8 cellular contexts compared by ENCODE assay signal in the genomic region with DNA sequence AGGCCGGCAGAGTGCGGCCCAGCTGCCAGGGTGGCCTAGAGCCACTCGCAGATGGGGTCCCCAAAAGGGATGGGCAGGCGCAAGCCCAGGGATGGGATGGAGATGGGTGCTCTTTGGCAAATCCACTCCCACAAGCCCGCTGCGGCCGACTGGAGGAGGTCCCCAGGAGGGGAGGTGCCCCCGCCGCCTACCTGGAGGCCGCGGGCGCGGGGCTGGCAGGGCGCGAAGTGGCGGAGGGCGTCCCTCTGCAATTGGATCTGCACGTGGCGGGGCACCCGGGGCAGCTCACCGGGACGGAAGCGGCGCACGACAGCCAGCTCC.
DNase-seq lines count a peak whose midpoint lies in the region; ATAC-seq lines count a peak whose summit lies in the region.

No MANE protein-coding gene starts in this region.

- H3K9ac ChIP-seq in iPS-18a (ENCODE audit: low read length): peak overlapping the region; percentile 57
- peak overlapping the region; percentile 78 to 88 for H3K9ac ChIP-seq in stomach smooth muscle (ENCODE audit: low read length in 2 of 2)

- H3K36me3 Mint-ChIP-seq in activated T-cell treated with anti-CD3 and anti-CD28 coated beads, Interleukin-2, amount 50 U/mL, for 24 hours (ENCODE audit: low read depth): peaks cover 41% of the 10 kb centered on the region
- H3K36me3 Mint-ChIP-seq in activated naive CD4-positive, alpha-beta T cell treated with anti-CD3 and anti-CD28 coated beads, Interleukin-2, amount 10 ng/mL, durations not matched to agents 7 days and 5 days: peaks cover 21% of the 10 kb centered on the region

- H3K27me3 Mint-ChIP-seq in activated T-cell treated with anti-CD3 and anti-CD28 coated beads, Interleukin-2, amount 50 U/mL, for 24 hours: peaks cover 14% of the 10 kb centered on the region
- peaks cover 31% of the 10 kb centered on the region for H3K27me3 Mint-ChIP-seq in activated naive CD4-positive, alpha-beta T cell treated with anti-CD3 and anti-CD28 coated beads, Interleukin-2, amount 10 ng/mL, durations not matched to agents 7 days and 5 days

- CTCF ChIA-PET in activated naive CD4-positive, alpha-beta T cell treated with anti-CD3 and anti-CD28 coated beads, Interleukin-2, amount 10 ng/mL, durations not matched to agents 7 days and 5 days (lab: Charles Lee): interaction anchor here (0.9 to 3.5 kb wide), 5 partner anchors 9 to 234 kb away, joined by 3 to 32 read pairs (median 5); a partner anchor contains a TSS

- H3K36me3 ChIP-seq in iPS-18a (ENCODE audit: control insufficient read depth, low read depth, low read length) (no peaks in the 10 kb centered on the region), stomach smooth muscle (ENCODE audit: control insufficient read depth in 2 of 2, insufficient read depth in 2 of 2, low read length in 2 of 2) (peaks cover 9% of the 10 kb centered on the region in 2 donors)

- peak overlapping the region; percentile 97 for H3K4me3 Mint-ChIP-seq in activated T-cell treated with anti-CD3 and anti-CD28 coated beads, Interleukin-2, amount 50 U/mL, for 24 hours
- peak overlapping the region; percentile 97 for H3K4me3 Mint-ChIP-seq in activated naive CD4-positive, alpha-beta T cell treated with anti-CD3 and anti-CD28 coated beads, Interleukin-2, amount 10 ng/mL, durations not matched to agents 7 days and 5 days

- H3K27ac ChIP-seq in iPS-18a (ENCODE audit: low read length): no peak overlapping the region
- H3K27ac ChIP-seq in stomach smooth muscle (ENCODE audit: low read length): peak overlapping the region; percentile 97

- H3K27ac Mint-ChIP-seq in activated T-cell treated with anti-CD3 and anti-CD28 coated beads, Interleukin-2, amount 50 U/mL, for 24 hours: peak overlapping the region; percentile 97
- H3K27ac Mint-ChIP-seq in activated naive CD4-positive, alpha-beta T cell treated with anti-CD3 and anti-CD28 coated beads, Interleukin-2, amount 10 ng/mL, durations not matched to agents 7 days and 5 days: peak overlapping the region; percentile 100

- H3K9me3 ChIP-seq in iPS-18a (ENCODE audit: control insufficient read depth, low read depth, low read length) (no peaks in the 10 kb centered on the region), stomach smooth muscle (ENCODE audit: control insufficient read depth in 2 of 2, low read length in 2 of 2) (no peaks in the 10 kb centered on the region)

- H3K27me3 ChIP-seq in iPS-18a (ENCODE audit: control insufficient read depth, insufficient read depth, low read length): peaks cover 54% of the 10 kb centered on the region
- H3K27me3 ChIP-seq in stomach smooth muscle (ENCODE audit: control insufficient read depth in 1 of 2, insufficient read depth in 2 of 2, low read length in 2 of 2): no peaks in the 10 kb centered on the region

- H3K4me1 ChIP-seq in iPS-18a (ENCODE audit: control insufficient read depth, low read depth, low read length) (peaks cover 11% of the 10 kb centered on the region), stomach smooth muscle (ENCODE audit: control insufficient read depth, insufficient read depth, low read length) (peaks cover 34% of the 10 kb centered on the region)

- H3K4me1 Mint-ChIP-seq in activated T-cell treated with anti-CD3 and anti-CD28 coated beads, Interleukin-2, amount 50 U/mL, for 24 hours (ENCODE audit: low read depth): peaks cover 29% of the 10 kb centered on the region
- peaks cover 36% of the 10 kb centered on the region for H3K4me1 Mint-ChIP-seq in activated naive CD4-positive, alpha-beta T cell treated with anti-CD3 and anti-CD28 coated beads, Interleukin-2, amount 10 ng/mL, durations not matched to agents 7 days and 5 days

- H3K4me3 ChIP-seq in iPS-18a (ENCODE audit: low read length): peak overlapping the region; percentile 76
- peak overlapping the region; percentile 59 to 91 for H3K4me3 ChIP-seq in stomach smooth muscle (ENCODE audit: low read length in 2 of 2)

- no peaks in the 10 kb centered on the region for H3K9me3 Mint-ChIP-seq in activated T-cell treated with anti-CD3 and anti-CD28 coated beads, Interleukin-2, amount 50 U/mL, for 24 hours
- H3K9me3 Mint-ChIP-seq in activated naive CD4-positive, alpha-beta T cell treated with anti-CD3 and anti-CD28 coated beads, Interleukin-2, amount 10 ng/mL, durations not matched to agents 7 days and 5 days: no peaks in the 10 kb centered on the region

- peak; percentile 4 for ATAC-seq in HG03095 (IDR thresholded peaks at IDR 0.05; ENCODE audit: unreplicated experiment)

- no peak for DNase-seq in activated T-cell treated with anti-CD3 and anti-CD28 coated beads, Interleukin-2, amount 50 U/mL, for 24 hours
- DNase-seq in activated T-cell treated with anti-CD3 and anti-CD28 coated beads, Interleukin-2, amount 50 U/mL, for 1 hour: no peak
- DNase-seq in activated naive CD4-positive, alpha-beta T cell treated with anti-CD3 and anti-CD28 coated beads, Interleukin-2, amount 10 ng/mL, durations not matched to agents 7 days and 5 days: no peak
- DNase-seq in NCI-H2081 treated with DMSO at 0.1 percent for 48 hours (lab: John Stamatoyannopoulos, UW): no peak
- DNase-seq in NCI-H146 treated with DMSO at 0.1 percent for 48 hours (lab: John Stamatoyannopoulos, UW; ENCODE audit: unreplicated experiment): no peak
